9 cellular contexts compared by ENCODE assay signal in the genomic region with DNA sequence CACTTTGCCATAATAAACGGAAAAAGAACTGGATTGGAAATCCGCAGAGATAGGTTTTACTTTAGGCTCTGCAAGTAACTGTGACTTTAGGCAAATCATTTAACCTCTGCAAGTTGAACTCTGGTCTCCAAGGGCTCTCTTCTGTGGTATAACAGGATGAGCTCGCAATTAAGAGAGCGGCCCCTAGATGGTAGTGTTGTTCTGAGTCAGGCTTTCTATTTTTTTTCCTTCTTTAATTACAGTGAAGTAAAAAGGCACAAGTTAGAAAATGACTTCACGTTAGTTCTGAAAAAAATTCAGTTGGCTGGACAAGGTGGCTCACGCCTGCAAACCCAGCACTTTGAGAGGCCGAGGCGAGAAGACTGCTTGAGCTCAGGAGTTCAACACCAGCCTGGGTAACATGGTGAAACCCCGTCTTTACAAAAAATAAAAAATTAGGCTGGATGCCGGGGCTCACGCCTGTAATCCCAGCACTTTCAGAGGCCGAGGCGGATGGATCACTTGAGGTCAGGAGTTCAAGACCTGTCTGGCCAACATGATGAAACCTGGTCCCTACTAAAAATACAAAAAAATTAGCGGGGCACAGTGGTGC. TPM values are rescaled to one million over a fixed set of nuclear protein-coding genes. Genes with fewer than 3 reads are reported as not detected.
A peak's percentile ranks its signal among the peaks of the same experiment; 100 is the strongest.
DNase-seq lines count a peak whose midpoint lies in the region; ATAC-seq and TF ChIP-seq lines count a peak whose summit lies in the region.
"Had no signal": no experiment of that assay in that cellular context is flagged by ENCODE, and none has a peak within 500 bp of the region (broad histone marks: within the 10 kb centered on the region; RNA-seq: fewer than 3 reads in every experiment).

No MANE protein-coding gene starts in this region.

- H3K9me2 ChIP-seq in OCI-LY7 (ENCODE audit: insufficient read depth, low read length): no peaks in the 10 kb centered on the region

- no peaks in the 10 kb centered on the region for H3K79me2 ChIP-seq in OCI-LY7 (ENCODE audit: insufficient read depth, low read depth, low read length)

- CTCF ChIA-PET in OCI-LY7 (lab: Charles Lee; ENCODE audit: unreplicated experiment): no interaction called here

- peak; percentile 90 for ATAC-seq in GM21723 (IDR thresholded peaks at IDR 0.05; ENCODE audit: unreplicated experiment)
- peak; percentile 41 to 59 (median 53) for ATAC-seq in heart left ventricle

- H3K27ac ChIP-seq in OCI-LY7 (ENCODE audit: low read depth, low read length, poor library complexity, severe bottlenecking): no peak overlapping the region
- peak overlapping the region in 5 of 12 donors; percentile 10 to 48 (median 28) for H3K27ac ChIP-seq in heart left ventricle
- H3K27ac ChIP-seq: BLaER1 had no signal

- H2AFZ ChIP-seq in OCI-LY7 (ENCODE audit: low read length): no peak overlapping the region

- no peaks in the 10 kb centered on the region for H3K9me3 ChIP-seq in OCI-LY7 (ENCODE audit: low read length)
- no peaks in the 10 kb centered on the region for H3K9me3 ChIP-seq in adipocyte (ENCODE audit: control insufficient read depth, low read length)
- H3K9me3 ChIP-seq in heart left ventricle: no peaks in the 10 kb centered on the region
- H3K9me3 ChIP-seq: BLaER1 had no signal

- no peak for TF ChIP-seq POLR2A in heart left ventricle (IDR thresholded peaks at IDR 0.05)

- no peak overlapping the region for H3K9ac ChIP-seq in adipocyte (ENCODE audit: low read length)
- H3K9ac ChIP-seq: BLaER1 had no signal

- H3K36me3 ChIP-seq in OCI-LY7 (ENCODE audit: insufficient read depth, low read length) (peaks cover 15% of the 10 kb centered on the region), adipocyte (ENCODE audit: control insufficient read depth, insufficient read depth, low read length, severe bottlenecking) (peaks cover 74% of the 10 kb centered on the region), heart left ventricle (peaks cover 0 to 67% (median 31%) of the 10 kb centered on the region in 9 donors)

- WGBS in heart left ventricle, 4 donors: 36 to 41% (median 39%) methylated on average over 13 to 14 of the region's 14 CpGs

- peaks cover 5% of the 10 kb centered on the region for H3K4me1 ChIP-seq in OCI-LY7 (ENCODE audit: insufficient read depth, low read length, poor library complexity, severe bottlenecking)
- H3K4me1 ChIP-seq in adipocyte (ENCODE audit: control insufficient read depth, insufficient read depth, low read length): peaks cover 25% of the 10 kb centered on the region
- peaks cover 0 to 13% (median 0%) of the 10 kb centered on the region in 12 donors for H3K4me1 ChIP-seq in heart left ventricle

- peak; percentile 87 for TF ChIP-seq CTCF in OCI-LY7 (conservative IDR thresholded peaks at IDR 0.05; ENCODE audit: low read length)
- TF ChIP-seq CTCF in heart left ventricle (IDR thresholded peaks at IDR 0.05): peak; percentile 62 to 85 (median 74)

- no peaks in the 10 kb centered on the region for H4K20me1 ChIP-seq in OCI-LY7 (ENCODE audit: insufficient read depth, low read length)
- H4K20me1 ChIP-seq: BLaER1 had no signal

- H3K4me2 ChIP-seq in OCI-LY7 (ENCODE audit: low read length): no peak overlapping the region
- H3K4me2 ChIP-seq: BLaER1 had no signal

- DNase-seq in DMS79 treated with DMSO at 0.1 percent for 48 hours (lab: John Stamatoyannopoulos, UW) (peak; percentile 22), DMS79 (lab: John Stamatoyannopoulos, UW) (no peak), HuH-7 (ENCODE audit: low spot score) (peak; percentile 53), OCI-LY7 (ENCODE audit: low spot score) (peak; percentile 71), adipocyte (ENCODE audit: low read depth) (peak; percentile 86), heart left ventricle (peak in 3 of 5 donors; percentile 48 to 54 (median 52)), pulmonary artery endothelial cell (ENCODE audit: low read depth, low spot score) (peak; percentile 40)

- H3K4me3 ChIP-seq in OCI-LY7 (ENCODE audit: low read depth, low read length, poor library complexity, severe bottlenecking): no peak overlapping the region
- H3K4me3 ChIP-seq in adipocyte (ENCODE audit: low read length): no peak overlapping the region
- no peak overlapping the region for H3K4me3 ChIP-seq in heart left ventricle
- H3K4me3 ChIP-seq: BLaER1 had no signal

- POLR2A ChIA-PET in OCI-LY7 (lab: Charles Lee): interaction anchor here (1.0 to 1.3 kb wide), 3 partner anchors 15 to 1522 kb away, joined by 3 to 5 read pairs (median 3); no protein-coding TSS in a partner anchor

- H3K27me3 ChIP-seq in adipocyte (replicated peaks; ENCODE audit: control insufficient read depth, insufficient read depth, low read length): no peaks in the 10 kb centered on the region
- H3K27me3 ChIP-seq in heart left ventricle: no peaks in the 10 kb centered on the region
- H3K27me3 ChIP-seq: BLaER1 had no signal

- no TSS peak for BruUV-seq in OCI-LY7 (replicated peaks; lab: Mats Ljungman, UMichigan)

- intact Hi-C loops in OCI-LY7 (cut with micrococcal nuclease; ENCODE audit: unreplicated experiment): loop anchor here (5.0 kb wide), 2 partner anchors 245 to 495 kb away; no protein-coding TSS in a partner anchor
- intact Hi-C loops in heart left ventricle (cut with DNase I): loop anchor here in 9 of 10 donors (2.0 to 10.0 kb wide), 7 partner anchors 207 to 1277 kb away; partner anchors contain the start of gene SH3D19 (in 1 of the 9)

RNA-seq across cellular contexts. Expression of gene RPS3A, which starts 18.0 kb away (rescaled TPM):
- total RNA-seq in OCI-LY7 (2014; rRNA removed; shearing (Covaris generic)): 2,852 and 3,051 TPM in 2 replicates
- 2,759 and 2,816 TPM in 2 replicates for total RNA-seq in OCI-LY7 (2022)
- total RNA-seq in heart left ventricle: 1,000 to 10,000 TPM in 4 of 9 donors, 100 to 1,000 TPM in 5; 726 to 1,370 (median 984) TPM
- 1,000 to 10,000 TPM; 1,080 to 2,393 TPM for polyA plus RNA-seq in heart left ventricle
- 1,655 and 2,296 TPM in 2 replicates for total RNA-seq in pulmonary artery endothelial cell
